Comparison of ENCODE assay signal across 1 cellular context in the genomic region with DNA sequence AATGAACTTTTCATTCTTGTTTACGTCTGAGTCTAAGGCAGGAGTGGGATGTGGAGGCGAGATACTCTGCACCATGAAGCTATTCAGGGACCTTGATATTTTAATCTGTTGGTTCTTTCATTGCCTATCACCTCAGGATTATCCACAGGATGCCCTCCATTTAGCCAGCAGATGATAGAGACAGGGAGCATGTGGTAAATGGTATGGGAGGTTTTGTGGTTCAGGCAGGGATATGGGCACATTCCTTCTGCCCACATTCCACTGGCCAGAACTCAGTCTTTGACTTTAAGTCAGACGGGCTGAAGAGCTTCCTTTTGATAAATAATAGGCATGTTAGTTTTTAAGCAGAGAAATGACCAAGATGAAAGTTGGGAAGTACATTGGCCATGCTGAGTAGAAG.
TF ChIP-seq lines count a peak whose summit lies in the region.

No MANE protein-coding gene starts in this region.

TF ChIP-seq in H1, 55 proteins besides CTCF, POLR2A, EP300 and RAD21 (continued from another document):
- peak; percentile 44; the same call in 1 of the 2 replicates for TF ChIP-seq KDM1A (IDR thresholded peaks at IDR 0.05; ENCODE audit: borderline replicate concordance, low read length)
- no peak for TF ChIP-seq RXRA (IDR thresholded peaks at IDR 0.05; ENCODE audit: insufficient read depth, low read depth, low read length)
- no peak for TF ChIP-seq RNF2 (IDR thresholded peaks at IDR 0.05; ENCODE audit: borderline replicate concordance, low read depth, low read length, missing control alignments, poor library complexity, severe bottlenecking)
- TF ChIP-seq MAFK (IDR thresholded peaks at IDR 0.05; ENCODE audit: low read depth, low read length): no peak
- no peak for TF ChIP-seq CBX8 (IDR thresholded peaks at IDR 0.05; ENCODE audit: borderline replicate concordance, low read depth, low read length)
- peak; percentile 90 for TF ChIP-seq TEAD4 (IDR thresholded peaks at IDR 0.05; ENCODE audit: low read depth, low read length)
- TF ChIP-seq HDAC2 (IDR thresholded peaks at IDR 0.05; ENCODE audit: borderline replicate concordance in 1 of 2, low read depth in 2 of 2, low read length in 2 of 2): no peak
- TF ChIP-seq, protein P1, sequence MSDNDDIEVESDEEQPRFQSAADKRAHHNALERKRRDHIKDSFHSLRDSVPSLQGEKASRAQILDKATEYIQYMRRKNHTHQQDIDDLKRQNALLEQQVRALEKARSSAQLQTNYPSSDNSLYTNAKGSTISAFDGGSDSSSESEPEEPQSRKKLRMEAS (IDR thresholded peaks at IDR 0.05): peak; percentile 47; the same call in 1 of the 2 replicates
- no peak for TF ChIP-seq NANOG (IDR thresholded peaks at IDR 0.05; ENCODE audit: insufficient read depth, low read depth, low read length, poor library complexity, severe bottlenecking)
- TF ChIP-seq, protein P2, sequence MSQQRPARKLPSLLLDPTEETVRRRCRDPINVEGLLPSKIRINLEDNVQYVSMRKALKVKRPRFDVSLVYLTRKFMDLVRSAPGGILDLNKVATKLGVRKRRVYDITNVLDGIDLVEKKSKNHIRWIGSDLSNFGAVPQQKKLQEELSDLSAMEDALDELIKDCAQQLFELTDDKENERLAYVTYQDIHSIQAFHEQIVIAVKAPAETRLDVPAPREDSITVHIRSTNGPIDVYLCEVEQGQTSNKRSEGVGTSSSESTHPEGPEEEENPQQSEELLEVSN (IDR thresholded peaks at IDR 0.05): no peak
- TF ChIP-seq CBX5 (IDR thresholded peaks at IDR 0.05; ENCODE audit: low read depth, low read length): no peak
